In genomic region chr1:174991473-174991872, GRCh38 we compare ENCODE assay signal across 16 cellular contexts.
"Had no signal": no experiment of that assay in that cellular context is flagged by ENCODE, and none has a peak within 500 bp of the region (broad histone marks: within the 10 kb centered on the region; RNA-seq: fewer than 3 reads in every experiment).

No MANE protein-coding gene starts in this region.

- H3K27me3 ChIP-seq: cardiac muscle cell, colonic mucosa, gastrocnemius medialis, left lung, pancreas, upper lobe of left lung had no signal

- H3K27me3 Mint-ChIP-seq: activated CD4-positive, alpha-beta memory T cell treated with anti-CD3 and anti-CD28 coated beads for 36 hours; memory B cell had no signal

- ATAC-seq: gastrocnemius medialis had no signal

- H3K36me3 ChIP-seq: cardiac muscle cell, colonic mucosa, gastrocnemius medialis, left lung, upper lobe of left lung had no signal

- H3K27ac Mint-ChIP-seq: activated CD4-positive, alpha-beta memory T cell treated with anti-CD3 and anti-CD28 coated beads for 36 hours had no signal

- H3K9me3 ChIP-seq: colonic mucosa, gastrocnemius medialis, left lung, pancreas, upper lobe of left lung had no signal

- H3K27ac ChIP-seq: cardiac muscle cell had no signal

- H3K9me3 Mint-ChIP-seq: activated CD4-positive, alpha-beta memory T cell treated with anti-CD3 and anti-CD28 coated beads for 36 hours; activated T-cell treated with anti-CD3 and anti-CD28 coated beads, Interleukin-2, amount 50 U/mL, for 72 hours; memory B cell; neural crest cell had no signal

- H3K4me3 ChIP-seq: cardiac muscle cell, colonic mucosa had no signal

- DNase-seq: activated CD4-positive, alpha-beta memory T cell treated with anti-CD3 and anti-CD28 coated beads for 36 hours; activated CD4-positive, CD25-positive, alpha-beta regulatory T cell treated with anti-CD3 and anti-CD28 coated beads, Interleukin-2, amount 50 U/mL, for 72 hours; activated CD8-positive, alpha-beta memory T cell treated with anti-CD3 and anti-CD28 coated beads, Interleukin-2, amount 50 U/mL, for 4 hours; activated gamma-delta T cell treated with Interleukin-2 at 50 U/mL for 16 hours; activated T-cell treated with anti-CD3 and anti-CD28 coated beads, Interleukin-2, amount 50 U/mL, for 72 hours; colonic mucosa; effector CD4-positive, alpha-beta T cell; gastrocnemius medialis; left lung; pancreas; stimulated activated CD4-positive, alpha-beta T cell treated with anti-CD3 and anti-CD28 coated beads, Interleukin-2, amount 100 ng/mL, for 48 hours; stimulated activated naive CD4-positive, alpha-beta T cell treated with Interleukin-2 at 50 U/mL for 16 hours; upper lobe of left lung had no signal

- H3K4me3 Mint-ChIP-seq: activated CD4-positive, alpha-beta memory T cell treated with anti-CD3 and anti-CD28 coated beads for 36 hours; neural crest cell had no signal

- H3K4me1 Mint-ChIP-seq: neural crest cell had no signal

- H3K4me1 ChIP-seq: colonic mucosa had no signal
